ENCODE assay signal across 8 cellular contexts in the genomic region with DNA sequence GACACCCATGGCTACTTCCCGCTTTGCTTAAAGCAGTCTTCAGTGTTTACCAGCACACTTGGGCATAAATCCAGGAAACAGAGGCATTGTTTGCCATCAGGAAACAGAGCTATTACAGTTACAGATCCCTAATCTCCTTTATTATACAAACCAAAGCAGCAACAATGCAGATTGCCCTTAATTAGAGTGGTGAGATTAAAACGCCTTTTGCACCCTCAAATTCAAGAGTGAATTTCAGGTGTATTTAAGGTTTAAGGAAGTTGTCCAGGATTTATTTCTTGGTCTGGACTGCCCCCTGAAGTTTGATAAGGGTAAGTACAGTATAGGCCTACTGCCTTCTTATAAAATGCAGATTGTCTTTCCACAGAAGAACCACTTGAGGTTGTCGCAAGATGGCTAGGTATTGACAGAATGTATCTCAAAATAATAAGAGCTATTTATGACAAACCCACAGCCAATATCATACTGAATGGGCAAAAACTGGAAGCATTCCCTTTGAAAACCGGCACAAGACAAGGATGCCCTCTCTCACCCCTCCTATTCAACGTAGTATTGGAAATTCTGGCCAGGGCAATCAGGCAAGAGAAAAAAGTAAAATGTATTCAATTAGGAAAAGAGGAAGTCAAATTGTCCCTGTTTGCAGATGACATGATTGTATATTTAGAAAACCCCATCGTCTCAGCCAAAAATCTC. TPM values are rescaled to one million over a fixed set of nuclear protein-coding genes. Genes with fewer than 3 reads are reported as not detected.
DNase-seq lines count a peak whose midpoint lies in the region; ATAC-seq and TF ChIP-seq lines count a peak whose summit lies in the region.
"Not testable (repeated sequence)": the region's sequence is repeated elsewhere in the genome, so short reads cannot be mapped to it uniquely, and the experiment has no call there.

No MANE protein-coding gene starts in this region.

- H2BK15ac ChIP-seq in mesendoderm (replicated peaks; ENCODE audit: low read depth): not testable (repeated sequence)

- H2BK120ac ChIP-seq in mesendoderm (ENCODE audit: low read depth, low read length): not testable (repeated sequence)

- intact Hi-C loops in PC-9 (cut with micrococcal nuclease; ENCODE audit: unreplicated experiment): loop anchor here (1.0 to 10.0 kb wide), 8 partner anchors 56 to 706 kb away; a partner anchor contains a TSS
- intact Hi-C loops in body of pancreas (cut with DNase I): loop anchor here (10.0 kb wide), 1 partner anchor 126 kb away; no protein-coding TSS in a partner anchor

- H4K8ac ChIP-seq in mesendoderm (ENCODE audit: low read depth, low read length): not testable (repeated sequence)

- DNase-seq in COLO829 (ENCODE audit: low spot score) (peak; percentile 67), HAP-1 (ENCODE audit: low spot score in 2 of 2) (peak; percentile 18 to 33), NCI-H2029 (lab: John Stamatoyannopoulos, UW) (peak; percentile 89), PC-9 (peak; percentile 28 to 69), body of pancreas (peak in 3 of 4 donors; percentile 27 to 50 (median 27)), germinal center (ENCODE audit: low spot score) (peak; percentile 4), mesendoderm (peak; percentile 77), superior temporal gyrus (ENCODE audit: extremely low spot score) (peak; percentile 72)

- CTCF ChIA-PET in PC-9 (lab: Charles Lee): interaction anchor here (0.8 kb wide), 1 partner anchor 129 kb away, joined by 3 read pairs; no protein-coding TSS in a partner anchor

- not testable (repeated sequence) for H4K5ac ChIP-seq in mesendoderm (ENCODE audit: low read length)

- not testable (repeated sequence) for H3K4me3 ChIP-seq in HAP-1; PC-9; body of pancreas; mesendoderm (ENCODE audit: low read length)

- not testable (repeated sequence) for H3K4me2 ChIP-seq in PC-9; mesendoderm (ENCODE audit: low read length)

- not testable (repeated sequence) for H3K27ac ChIP-seq in PC-9; mesendoderm (ENCODE audit: low read depth, low read length)
- peak overlapping the region in 1 of 4 donors; percentile 49 for H3K27ac ChIP-seq in body of pancreas

- POLR2A ChIA-PET in PC-9 (lab: Charles Lee; ENCODE audit: unreplicated experiment): interaction anchor here (0.7 kb wide), 2 partner anchors 63 to 203 kb away, joined by 6 read pairs; no protein-coding TSS in a partner anchor

- TF ChIP-seq CTCF in PC-9 (conservative IDR thresholded peaks at IDR 0.05): peak; percentile 87
- TF ChIP-seq CTCF in body of pancreas (IDR thresholded peaks at IDR 0.05): peak; percentile 24 to 86 (median 78)

- H2AK5ac ChIP-seq in mesendoderm (ENCODE audit: low read length): not testable (repeated sequence)

- H3K9me2 ChIP-seq in PC-9 (ENCODE audit: insufficient read depth): not testable (repeated sequence)

- H2BK5ac ChIP-seq in mesendoderm (ENCODE audit: low read length): not testable (repeated sequence)

- not testable (repeated sequence) for H3K23ac ChIP-seq in mesendoderm (ENCODE audit: low read length)

- not testable (repeated sequence) for H3K36me3 ChIP-seq in HAP-1 (replicated peaks); PC-9 (ENCODE audit: low read depth); body of pancreas (replicated peaks in 1 of 2; ENCODE audit: insufficient read depth in 1 of 2, low read depth in 2 of 2); mesendoderm (ENCODE audit: control insufficient read depth, insufficient read depth, low read length)

- H4K20me1 ChIP-seq in PC-9 (ENCODE audit: insufficient read depth): not testable (repeated sequence)

- WGBS in body of pancreas, 2 donors: 28 to 37% methylated on average over 6 of the region's 6 CpGs
- WGBS in mesendoderm (ENCODE audit: extremely low coverage, insufficient coverage, low lambda C conversion rate): no CpG with 5 or more reads among the region's 6 CpGs

- H3K27me3 ChIP-seq in HAP-1 (ENCODE audit: low read depth); PC-9 (ENCODE audit: insufficient read depth, low read depth); body of pancreas; mesendoderm (ENCODE audit: insufficient read depth, low read length, poor library complexity): not testable (repeated sequence)

- H3K79me2 ChIP-seq in PC-9 (ENCODE audit: low read depth); mesendoderm (ENCODE audit: control insufficient read depth, insufficient read depth, low read length): not testable (repeated sequence)

- H3F3A ChIP-seq in PC-9 (ENCODE audit: insufficient read depth, low read depth): peaks cover 20% of the 10 kb centered on the region

- in situ Hi-C loops in HAP-1 (cut with MboI; ENCODE audit: low sequenced_read_pairs): loop anchor here (25.0 kb wide), 1 partner anchor 129 kb away; no protein-coding TSS in a partner anchor

- not testable (repeated sequence) for H3K56ac ChIP-seq in mesendoderm (ENCODE audit: low read length)

- not testable (repeated sequence) for TF ChIP-seq POLR2A in body of pancreas (IDR thresholded peaks at IDR 0.05)

- not testable (repeated sequence) for BruUV-seq in PC-9 (replicated peaks; lab: Mats Ljungman, UMichigan)

- H2AFZ ChIP-seq in PC-9: not testable (repeated sequence)

- peak; percentile 86 for ATAC-seq in body of pancreas

- H3K9ac ChIP-seq in mesendoderm (ENCODE audit: low read length): not testable (repeated sequence)

- H3K4ac ChIP-seq in mesendoderm (ENCODE audit: low read depth, low read length): not testable (repeated sequence)

- not testable (repeated sequence) for H3K9me3 ChIP-seq in HAP-1; PC-9 (ENCODE audit: insufficient read depth, low read depth); body of pancreas

- H3K18ac ChIP-seq in mesendoderm (ENCODE audit: low read length): not testable (repeated sequence)

- H3K79me1 ChIP-seq in mesendoderm (ENCODE audit: low read length): not testable (repeated sequence)

- H3K4me1 ChIP-seq in HAP-1; mesendoderm (ENCODE audit: control insufficient read depth, low read depth, low read length): not testable (repeated sequence)
- peaks cover 65% of the 10 kb centered on the region for H3K4me1 ChIP-seq in PC-9 (replicated peaks; ENCODE audit: insufficient read depth)
- peaks cover 28% of the 10 kb centered on the region for H3K4me1 ChIP-seq in body of pancreas

RNA-seq across cellular contexts. Expression of a gene that starts 51.2 kb away (rescaled TPM):
- total RNA-seq in PC-9 (2021) (112 and 162 TPM in 2 replicates), body of pancreas (under 1 TPM in 1 of 2 donors, not detected in 1; 0.52 TPM)
- not detected for polyA plus RNA-seq in mesendoderm (2013, experiment 1 of 2)
- not detected for polyA plus RNA-seq in mesendoderm (2013, experiment 2 of 2)

Comparison
In these comparisons a context has a peak if more than half of its experiments do, and no peak if none do; other contexts are left out.
1. DNase-seq: peak in every context shown above with its lines; median percentile 89 in NCI-H2029; 77 in mesendoderm; 72 in superior temporal gyrus; 67 in COLO829; 48 in PC-9; 27 in body of pancreas; 26 in HAP-1; 4 in germinal center.
2. RNA of a gene that starts 51.2 kb away (total RNA-seq): 112 to 162 TPM in PC-9; 0.52 TPM in body of pancreas; every median in the first group is over 10 times any median in the second.